21 cellular contexts compared by ENCODE assay signal in genomic region chr12:128906485-128907137, GRCh38. TPM values are rescaled to one million over a fixed set of nuclear protein-coding genes. Genes with fewer than 3 reads are reported as not detected.
"Had no signal": no experiment of that assay in that cellular context is flagged by ENCODE, and none has a peak within 500 bp of the region (broad histone marks: within the 10 kb centered on the region; RNA-seq: fewer than 3 reads in every experiment).

No MANE protein-coding gene starts in this region.

- ATAC-seq: gastrocnemius medialis; heart right ventricle; natural killer cell treated with Interleukin-12 subunit alpha and Interleukin-12 subunit beta and Interleukin-15 and Interleukin-18, amount 100 ng/mL, for 72 hours had no signal

- FAIRE-seq: endometrium, small intestine, urothelium cell line had no signal

- H3K27me3 ChIP-seq: esophagus muscularis mucosa, gastrocnemius medialis, neural progenitor cell, suprapubic skin, thyroid gland had no signal

- H3K27me3 Mint-ChIP-seq: type B pancreatic cell had no signal

- H2AFZ ChIP-seq: neural progenitor cell had no signal

- H3K4me3 Mint-ChIP-seq: natural killer cell treated with Interleukin-12 subunit alpha and Interleukin-12 subunit beta and Interleukin-15 and Interleukin-18, amount 100 ng/mL, for 72 hours; neural progenitor cell; type B pancreatic cell had no signal

- H3K4me2 ChIP-seq: neural progenitor cell had no signal

- DNase-seq: cortex of kidney; effector memory CD4-positive, alpha-beta T cell; gastrocnemius medialis; heart right ventricle; islet precursor cell; lower lobe of right lung; mesenchymal stem cell; midbrain; nucleus accumbens; small intestine; stimulated activated CD4-positive, alpha-beta T cell treated with anti-CD3 and anti-CD28 coated beads, Interleukin-12 subunit alpha, Interleukin-12 subunit beta, amount 100 ng/mL, for 4 hours; stimulated activated naive CD4-positive, alpha-beta T cell; thyroid gland had no signal

- H3K36me3 Mint-ChIP-seq: natural killer cell treated with Interleukin-12 subunit alpha and Interleukin-12 subunit beta and Interleukin-15 and Interleukin-18, amount 100 ng/mL, for 72 hours; type B pancreatic cell had no signal

- H3K9me3 ChIP-seq: esophagus muscularis mucosa, gastrocnemius medialis, heart right ventricle, lower lobe of right lung, suprapubic skin, thyroid gland had no signal

- H3K4me3 ChIP-seq: esophagus muscularis mucosa, gastrocnemius medialis, heart right ventricle, lower lobe of right lung, neural progenitor cell, suprapubic skin, thyroid gland had no signal

- H3K36me3 ChIP-seq: esophagus muscularis mucosa, gastrocnemius medialis, heart right ventricle, lower lobe of right lung, neural progenitor cell, suprapubic skin, thyroid gland had no signal

- H3K4me1 ChIP-seq: esophagus muscularis mucosa, gastrocnemius medialis, heart right ventricle, lower lobe of right lung, suprapubic skin, thyroid gland had no signal

- H3K27ac ChIP-seq: esophagus muscularis mucosa, gastrocnemius medialis, heart right ventricle, lower lobe of right lung, neural progenitor cell, suprapubic skin, thyroid gland had no signal

- H3K27ac Mint-ChIP-seq: natural killer cell treated with Interleukin-12 subunit alpha and Interleukin-12 subunit beta and Interleukin-15 and Interleukin-18, amount 100 ng/mL, for 72 hours; neural progenitor cell; type B pancreatic cell had no signal

- H3K9me3 Mint-ChIP-seq: natural killer cell treated with Interleukin-12 subunit alpha and Interleukin-12 subunit beta and Interleukin-15 and Interleukin-18, amount 100 ng/mL, for 72 hours; neural progenitor cell; type B pancreatic cell had no signal

RNA-seq across cellular contexts. Expression of gene GLT1D1, which starts 53.3 kb away (rescaled TPM):
- total RNA-seq: pulmonary artery endothelial cell had no signal
